ENCODE assay signal across 8 cellular contexts in genomic region chr12:19613051-19613535, GRCh38.
"Had no signal": no experiment of that assay in that cellular context is flagged by ENCODE, and none has a peak within 500 bp of the region (broad histone marks: within the 10 kb centered on the region; RNA-seq: fewer than 3 reads in every experiment).

No MANE protein-coding gene starts in this region.

- H3K27ac Mint-ChIP-seq: H9 had no signal

- ATAC-seq: K562 had no signal

- H3K4me3 Mint-ChIP-seq: H9 had no signal

- FAIRE-seq: H54, K562 had no signal

- H3K4me3 ChIP-seq: GM23248, K562 had no signal

- H3K27ac ChIP-seq: GM23248, HL-60 had no signal

- H3K9ac ChIP-seq: GM23248 had no signal

- DNase-seq: GM23248, GOT3, H9, HCEC 1CT, IMR-90 had no signal

- H2AFZ ChIP-seq: GM23248 had no signal
